1 cellular context compared by ENCODE assay signal in the genomic region with DNA sequence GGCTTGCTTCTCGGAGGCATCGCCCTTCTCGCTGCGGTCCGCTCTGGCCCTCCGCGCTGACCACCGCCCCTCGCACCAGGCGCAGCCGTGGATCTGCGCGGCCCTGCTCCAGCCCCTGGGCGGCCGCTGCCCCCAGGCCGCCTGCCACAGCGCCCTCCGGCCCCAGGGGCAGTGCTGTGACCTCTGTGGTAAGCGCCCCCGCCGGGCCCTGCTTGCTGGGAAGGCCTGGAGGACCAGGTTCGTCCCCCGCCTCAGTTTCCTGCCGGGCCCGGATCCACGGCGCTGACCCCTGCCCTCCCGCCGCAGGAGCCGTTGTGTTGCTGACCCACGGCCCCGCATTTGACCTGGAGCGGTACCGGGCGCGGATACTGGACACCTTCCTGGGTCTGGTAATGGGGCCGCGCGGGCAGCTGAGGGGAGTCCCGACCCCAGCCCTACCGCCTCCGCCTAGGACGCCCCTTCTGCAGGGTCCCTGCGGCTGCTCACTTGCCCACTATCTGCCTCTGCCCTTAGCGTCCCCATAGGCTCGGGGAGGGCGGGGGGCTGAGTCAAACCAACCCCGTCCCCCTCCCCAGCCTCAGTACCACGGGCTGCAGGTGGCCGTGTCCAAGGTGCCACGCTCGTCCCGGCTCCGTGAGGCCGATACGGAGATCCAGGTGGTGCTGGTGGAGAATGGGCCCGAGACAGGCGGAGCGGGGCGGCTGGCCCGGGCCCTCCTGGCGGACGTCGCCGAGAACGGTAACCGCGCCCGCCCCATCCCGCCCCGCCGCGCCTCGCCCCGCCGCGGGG.
TF ChIP-seq lines count a peak whose summit lies in the region.

No MANE protein-coding gene starts in this region.

TF ChIP-seq in HepG2, 621 proteins besides CTCF, POLR2A, EP300 and RAD21 (continued from another document):
- TF ChIP-seq AGO2 (optimal IDR thresholded peaks at IDR 0.05; ENCODE audit: low read depth, low read length) (peak; percentile 82), NRL (CRISPR knock-in tag; IDR thresholded peaks at IDR 0.05; ENCODE audit: borderline replicate concordance) (no peak), RBM22 (optimal IDR thresholded peaks at IDR 0.05; ENCODE audit: low read length) (peak; percentile 64)
TF ChIP-seq in HepG2: peak in this region for 3.
